ENCODE assay signal across 20 cellular contexts in genomic region chr6:6721606-6722005, GRCh38.
DNase-seq lines count a peak whose midpoint lies in the region; TF ChIP-seq lines count a peak whose summit lies in the region.
"Had no signal": no experiment of that assay in that cellular context is flagged by ENCODE, and none has a peak within 500 bp of the region (broad histone marks: within the 10 kb centered on the region; RNA-seq: fewer than 3 reads in every experiment).

No MANE protein-coding gene starts in this region.

- DNase-seq in CD14-positive monocyte (ENCODE audit: low spot score) (no peak), NCI-H1105 (lab: John Stamatoyannopoulos, UW) (peak; percentile 52), nephron progenitor cell (no peak), 8988T (no peak), iPS-NIHi11 (ENCODE audit: low spot score) (no peak), glutamatergic neuron (no peak), H4 (ENCODE audit: low spot score) (no peak)
- DNase-seq: activated CD4-positive, alpha-beta T cell treated with anti-CD3 and anti-CD28 coated beads, Interleukin-2, amount 50 U/mL, for 4 hours; activated naive CD4-positive, alpha-beta T cell; activated T-cell treated with anti-CD3 and anti-CD28 coated beads for 4 hours; anterior cingulate cortex; endodermal cell; hypothalamus; IMR-90; midbrain; retina; stimulated activated CD4-positive, alpha-beta T cell treated with anti-CD3 and anti-CD28 coated beads, Interleukin-15, amount 100 ng/mL, for 24 hours; stimulated activated naive CD4-positive, alpha-beta T cell treated with Interleukin-2 at 50 U/mL for 16 hours; trophoblast cell had no signal

- no peaks in the 10 kb centered on the region for H3K9me3 Mint-ChIP-seq in CD14-positive monocyte
- H3K9me3 Mint-ChIP-seq in dendritic cell treated with granulocyte-macrophage colony-stimulating factor and Interleukin-4, amounts not matched to agents 40 ng/mL and 50 ng/mL, for 4 days = no peaks in the 10 kb centered on the region
- H3K9me3 Mint-ChIP-seq in nephron progenitor cell = no peaks in the 10 kb centered on the region
- peaks cover 3% of the 10 kb centered on the region for H3K9me3 Mint-ChIP-seq in glutamatergic neuron (ENCODE audit: unreplicated experiment)
- H3K9me3 Mint-ChIP-seq: endodermal cell had no signal

- H3K36me3 Mint-ChIP-seq in CD14-positive monocyte (peaks cover 0 to 10% of the 10 kb centered on the region in 2 donors), nephron progenitor cell (ENCODE audit: low read depth) (no peaks in the 10 kb centered on the region), glutamatergic neuron (ENCODE audit: unreplicated experiment) (no peaks in the 10 kb centered on the region)
- H3K36me3 Mint-ChIP-seq in dendritic cell treated with granulocyte-macrophage colony-stimulating factor and Interleukin-4, amounts not matched to agents 40 ng/mL and 50 ng/mL, for 4 days (ENCODE audit: low read depth) = peaks cover 54% of the 10 kb centered on the region

- H3K4me3 Mint-ChIP-seq in CD14-positive monocyte = no peak overlapping the region
- no peak overlapping the region for H3K4me3 Mint-ChIP-seq in dendritic cell treated with granulocyte-macrophage colony-stimulating factor and Interleukin-4, amounts not matched to agents 40 ng/mL and 50 ng/mL, for 4 days
- H3K4me3 Mint-ChIP-seq in nephron progenitor cell = no peak overlapping the region
- no peak overlapping the region for H3K4me3 Mint-ChIP-seq in glutamatergic neuron (ENCODE audit: unreplicated experiment)
- H3K4me3 Mint-ChIP-seq: endodermal cell had no signal

- intact Hi-C loops in CD14-positive monocyte (cut with micrococcal nuclease) = loop anchor here in 1 of 2 donors (5.0 kb wide), 1 partner anchor 34 kb away; no protein-coding TSS in a partner anchor
- intact Hi-C loops in dendritic cell treated with granulocyte-macrophage colony-stimulating factor and Interleukin-4, amounts not matched to agents 40 ng/mL and 50 ng/mL, for 4 days (cut with micrococcal nuclease) = loop anchor here (10.0 kb wide), 2 partner anchors 47 to 523 kb away; no protein-coding TSS in a partner anchor

- H3K27ac Mint-ChIP-seq in CD14-positive monocyte = peak overlapping the region; percentile 80 to 96 (median 93)
- H3K27ac Mint-ChIP-seq in dendritic cell treated with granulocyte-macrophage colony-stimulating factor and Interleukin-4, amounts not matched to agents 40 ng/mL and 50 ng/mL, for 4 days = peak overlapping the region; percentile 94
- peak overlapping the region; percentile 57 for H3K27ac Mint-ChIP-seq in nephron progenitor cell
- H3K27ac Mint-ChIP-seq in glutamatergic neuron (ENCODE audit: unreplicated experiment) = no peak overlapping the region
- H3K27ac Mint-ChIP-seq: endodermal cell had no signal

- TF ChIP-seq CTCF in CD14-positive monocyte (IDR thresholded peaks at IDR 0.05) (no peak), nephron progenitor cell (IDR thresholded peaks at IDR 0.05) (no peak), glutamatergic neuron (IDR thresholded peaks at IDR 0.05; ENCODE audit: partially characterized antibody, unreplicated experiment) (no peak)

- H3K27me3 Mint-ChIP-seq in CD14-positive monocyte (ENCODE audit: low read depth in 3 of 3) = peaks cover 0 to 3% (median 0%) of the 10 kb centered on the region in 3 donors
- H3K27me3 Mint-ChIP-seq in dendritic cell treated with granulocyte-macrophage colony-stimulating factor and Interleukin-4, amounts not matched to agents 40 ng/mL and 50 ng/mL, for 4 days = no peaks in the 10 kb centered on the region
- H3K27me3 Mint-ChIP-seq in nephron progenitor cell (ENCODE audit: low read depth, poor library complexity) = peaks cover 6% of the 10 kb centered on the region
- no peaks in the 10 kb centered on the region for H3K27me3 Mint-ChIP-seq in glutamatergic neuron (ENCODE audit: unreplicated experiment)

- H3K4me1 Mint-ChIP-seq in CD14-positive monocyte = peaks cover 89% of the 10 kb centered on the region
- H3K4me1 Mint-ChIP-seq in dendritic cell treated with granulocyte-macrophage colony-stimulating factor and Interleukin-4, amounts not matched to agents 40 ng/mL and 50 ng/mL, for 4 days (ENCODE audit: low read depth) = peaks cover 94% of the 10 kb centered on the region
- peaks cover 57% of the 10 kb centered on the region for H3K4me1 Mint-ChIP-seq in nephron progenitor cell
- peaks cover 15% of the 10 kb centered on the region for H3K4me1 Mint-ChIP-seq in glutamatergic neuron (ENCODE audit: low read depth, unreplicated experiment)
